ENCODE assay signal across 9 cellular contexts in genomic region chr3:139718415-139718814, GRCh38. TPM values are rescaled to one million over a fixed set of nuclear protein-coding genes. Genes with fewer than 3 reads are reported as not detected.
DNase-seq lines count a peak whose midpoint lies in the region; ATAC-seq, FAIRE-seq and TF ChIP-seq lines count a peak whose summit lies in the region.
"Had no signal": no experiment of that assay in that cellular context is flagged by ENCODE, and none has a peak within 500 bp of the region (broad histone marks: within the 10 kb centered on the region; RNA-seq: fewer than 3 reads in every experiment).

No MANE protein-coding gene starts in this region.

- intact Hi-C loops in A673 (cut with micrococcal nuclease; ENCODE audit: unreplicated experiment) = no loop called here
- intact Hi-C loops in adrenal gland (cut with DNase I) = no loop called here

- CTCF ChIA-PET in A673 (lab: Charles Lee) = no interaction called here

- H3K4me1 ChIP-seq in A673 (ENCODE audit: insufficient read depth, low read length, poor library complexity, severe bottlenecking) (no peaks in the 10 kb centered on the region), adrenal gland (replicated peaks in 1 of 2) (no peaks in the 10 kb centered on the region), keratinocyte (ENCODE audit: control insufficient read depth, extremely low read depth, insufficient read depth, low read length) (peaks cover 12% of the 10 kb centered on the region)

- H3K79me2 ChIP-seq in keratinocyte (ENCODE audit: control insufficient read depth, insufficient read depth, low read length) = no peaks in the 10 kb centered on the region

- ATAC-seq in HG03196 (IDR thresholded peaks at IDR 0.05; ENCODE audit: unreplicated experiment) (no peak), HG03469 (IDR thresholded peaks at IDR 0.05; ENCODE audit: unreplicated experiment) (no peak)
- ATAC-seq: GM12878 had no signal

- 25 to 42% (median 41%) methylated on average over 3 of the region's 3 CpGs for WGBS in adrenal gland, 4 donors

- BruUV-seq in A673 (replicated peaks; lab: Mats Ljungman, UMichigan) = no TSS peak

- TF ChIP-seq CTCF in A673 (conservative IDR thresholded peaks at IDR 0.05; ENCODE audit: low read depth, low read length) (peak; percentile 64), HFF-Myc (IDR thresholded peaks at IDR 0.05; ENCODE audit: low read depth, low read length, missing control alignments) (peak; percentile 49), adrenal gland (IDR thresholded peaks at IDR 0.05) (peak; percentile 27 to 57 (median 46)), keratinocyte (optimal IDR thresholded peaks at IDR 0.05 in 1 of 3, IDR thresholded peaks at IDR 0.05 in 1 of 3, conservative IDR thresholded peaks at IDR 0.05 in 1 of 3; ENCODE audit: extremely low read depth in 1 of 3, insufficient read depth in 2 of 3, low read length in 3 of 3) (peak; percentile 29 to 73 (median 47))

- DNase-seq in A673 (ENCODE audit: low spot score) (peak; percentile 61), HFF-Myc (ENCODE audit: extremely low read depth, low read depth) (peak; percentile 6), adrenal gland (peak; percentile 26 to 70 (median 47)), keratinocyte (ENCODE audit: low read depth, low spot score) (no peak), middle frontal gyrus (ENCODE audit: extremely low spot score, low spot score) (no peak), T1000 (lab: John Stamatoyannopoulos, UW) (no peak)

- H3K4me3 ChIP-seq in A673 (ENCODE audit: low read depth, low read length, poor library complexity, severe bottlenecking) (no peak overlapping the region), HFF-Myc (replicated peaks; ENCODE audit: low read depth, low read length) (no peak overlapping the region), adrenal gland (no peak overlapping the region), keratinocyte (ENCODE audit: control insufficient read depth in 2 of 3, extremely low read depth in 1 of 3, insufficient read depth in 2 of 3, low read depth in 1 of 3, low read length in 3 of 3) (no peak overlapping the region)
- H3K4me3 ChIP-seq: GM12878 had no signal

- H3K36me3 ChIP-seq in A673 (ENCODE audit: insufficient read depth, low read length, poor library complexity, severe bottlenecking) (no peaks in the 10 kb centered on the region), adrenal gland (replicated peaks in 1 of 2) (no peaks in the 10 kb centered on the region), keratinocyte (ENCODE audit: control insufficient read depth in 2 of 2, extremely low read depth in 1 of 2, insufficient read depth in 2 of 2, low read length in 2 of 2) (no peaks in the 10 kb centered on the region)

- no peaks in the 10 kb centered on the region for H3K27me3 ChIP-seq in A673 (replicated peaks; ENCODE audit: insufficient read depth, low read depth, low read length, poor library complexity)
- no peaks in the 10 kb centered on the region for H3K27me3 ChIP-seq in adrenal gland
- H3K27me3 ChIP-seq in keratinocyte (ENCODE audit: control insufficient read depth, extremely low read depth, insufficient read depth, low read length) = peaks cover 6% of the 10 kb centered on the region

- POLR2A ChIA-PET in A673 (lab: Charles Lee; ENCODE audit: low non-redundant PET) = no interaction called here

- no peak overlapping the region for H2AFZ ChIP-seq in keratinocyte (ENCODE audit: control insufficient read depth, low read length)

- FAIRE-seq in keratinocyte (lab: Jason Lieb, UNC) = peak; percentile 41
- FAIRE-seq: GM12878 had no signal

- H3K27ac ChIP-seq in A673 (ENCODE audit: low read depth, low read length, poor library complexity, severe bottlenecking) (no peak overlapping the region), adrenal gland (no peak overlapping the region), keratinocyte (ENCODE audit: control insufficient read depth, insufficient read depth, low read length) (no peak overlapping the region)

- H3K9me3 ChIP-seq in A673 (ENCODE audit: low read depth, low read length, poor library complexity, severe bottlenecking) (no peaks in the 10 kb centered on the region), adrenal gland (replicated peaks in 1 of 3) (no peaks in the 10 kb centered on the region), keratinocyte (ENCODE audit: control insufficient read depth, low read depth, low read length) (no peaks in the 10 kb centered on the region)

- TF ChIP-seq POLR2A in adrenal gland (IDR thresholded peaks at IDR 0.05) = no peak

- dilution Hi-C loops in keratinocyte (cut with MboI; ENCODE audit: extremely low pct_ligation_motif_present, low sequenced_read_pairs) = no loop called here

- H3K4me2 ChIP-seq in keratinocyte (ENCODE audit: control insufficient read depth, extremely low read depth, insufficient read depth, low read depth, low read length) = no peak overlapping the region

- H3K9me1 ChIP-seq in keratinocyte (ENCODE audit: control insufficient read depth, extremely low read depth, insufficient read depth, low read length) = no peaks in the 10 kb centered on the region

- H3K9ac ChIP-seq in keratinocyte (ENCODE audit: control insufficient read depth, extremely low read depth, insufficient read depth, low read length) = no peak overlapping the region

- H4K20me1 ChIP-seq in keratinocyte (ENCODE audit: control insufficient read depth, extremely low read depth, insufficient read depth, low read length) = no peaks in the 10 kb centered on the region

RNA-seq across cellular contexts. Expression of gene NMNAT3, which starts 40.6 kb away (rescaled TPM):
- total RNA-seq in A673 (2021) (1.9 and 2.8 TPM in 2 replicates), adrenal gland (10 to 100 TPM in 2 of 8 donors, 1 to 10 TPM in 6; 4.2 to 12.4 (median 7.7) TPM)
- polyA plus RNA-seq in adrenal gland (1 to 10 TPM; 5.6 to 8.7 (median 8.1) TPM), keratinocyte (1.5 to 2.2 TPM (median 1.6 TPM) in 3 replicates)
- 1.8 TPM for polyA plus RNA-seq in keratinocyte (2011; ENCODE audit: low read depth)
- polyA plus RNA-seq in keratinocyte (2011; cell fraction: cytosol; rRNA removed) = 1.4 and 2.2 TPM in 2 replicates
- polyA plus RNA-seq in keratinocyte (2011; cell fraction: nucleus; rRNA removed) = 1.8 and 2.4 TPM in 2 replicates
- 0.80 and 3.1 TPM in 2 replicates for polyA plus RNA-seq in keratinocyte (2012; ENCODE audit: low replicate concordance)
- polyA minus RNA-seq in keratinocyte = 1.7 to 2.1 TPM (median 1.8 TPM) in 3 replicates
- polyA minus RNA-seq in keratinocyte (2011; cell fraction: cytosol; rRNA and poly(A)+ RNA removed) = not detected
- 3.1 and 3.2 TPM in 2 replicates for polyA minus RNA-seq in keratinocyte (2011; cell fraction: nucleus; rRNA and poly(A)+ RNA removed)

Comparison
In these comparisons a context has a peak if more than half of its experiments do, and no peak if none do; other contexts are left out.
1. DNase-seq: peak in A673 (single experiment), HFF-Myc (single experiment) and adrenal gland (7 of 7); none in keratinocyte (single experiment), middle frontal gyrus (single experiment) and T1000 (single experiment).
2. Peak in every context shown above with its lines, with median percentiles within 50 percentile points of each other: CTCF ChIP-seq.